Comparison of ENCODE assay signal across 8 cellular contexts in the genomic region with DNA sequence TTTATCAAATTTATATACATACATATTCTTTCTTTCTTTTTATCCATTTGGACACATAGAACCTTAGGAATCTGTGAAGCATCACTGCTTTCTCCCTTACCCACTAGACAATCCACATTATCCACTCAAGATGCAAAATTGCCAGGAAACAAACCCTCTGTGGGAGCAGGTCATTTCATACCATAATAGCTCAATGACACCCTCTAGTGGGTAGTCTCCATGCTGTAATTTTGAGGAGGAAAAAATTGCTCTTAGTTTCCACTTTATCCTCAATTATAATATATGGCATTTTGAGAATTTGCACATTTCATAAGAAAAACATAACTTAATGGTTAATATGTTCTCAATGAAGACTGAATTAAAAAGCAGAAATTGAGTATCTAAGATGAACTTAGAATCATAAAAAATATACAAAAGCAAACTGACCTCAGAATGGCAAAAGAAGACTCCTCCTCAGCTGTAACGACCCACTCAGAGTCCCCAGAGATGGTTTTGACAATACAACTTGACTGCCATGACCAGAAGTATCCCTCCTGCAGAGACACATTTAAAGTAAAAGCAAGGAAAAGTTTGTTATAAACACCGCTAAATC.
DNase-seq lines count a peak whose midpoint lies in the region; ATAC-seq and TF ChIP-seq lines count a peak whose summit lies in the region.

No MANE protein-coding gene starts in this region.

- H3K4me3 ChIP-seq in Peyer's patch = no peak overlapping the region

- no peaks in the 10 kb centered on the region for H3K27me3 ChIP-seq in Peyer's patch

- ATAC-seq in HG03354 (IDR thresholded peaks at IDR 0.05; ENCODE audit: poor library complexity, severe bottlenecking, unreplicated experiment) = peak; percentile 54

- H3K4me1 ChIP-seq in Peyer's patch = no peaks in the 10 kb centered on the region

- no peak overlapping the region for H3K27ac ChIP-seq in Peyer's patch

- H3K36me3 ChIP-seq in Peyer's patch = no peaks in the 10 kb centered on the region

- TF ChIP-seq CTCF in GM12874 (IDR thresholded peaks at IDR 0.05; ENCODE audit: insufficient read depth, low read depth, low read length) = peak; percentile 59
- peak in 4 of 6 experiments; percentile 37 to 59 (median 49) for TF ChIP-seq CTCF in Peyer's patch (IDR thresholded peaks at IDR 0.05)

- H3K9me3 ChIP-seq in Peyer's patch = no peaks in the 10 kb centered on the region

- no peak for TF ChIP-seq POLR2A in Peyer's patch (IDR thresholded peaks at IDR 0.05)

- DNase-seq in AG08395 (ENCODE audit: low spot score) (peak; percentile 50), Peyer's patch (no peak), fibroblast of gingiva (ENCODE audit: low read depth) (peak; percentile 18), renal cortical epithelial cell (ENCODE audit: low read depth) (peak; percentile 50), ureter (ENCODE audit: low spot score) (no peak)
- no peak for DNase-seq in activated CD4-positive, alpha-beta T cell treated with anti-CD3 and anti-CD28 coated beads, Interleukin-2, amount 50 U/mL, for 4 hours

Comparison
In these comparisons a context has a peak if more than half of its experiments do, and no peak if none do; other contexts are left out.
1. DNase-seq: peak in AG08395 (single experiment), fibroblast of gingiva (single experiment) and renal cortical epithelial cell (single experiment); none in Peyer's patch (0 of 3), ureter (single experiment) and activated CD4-positive, alpha-beta T cell treated with anti-CD3 and anti-CD28 coated beads, Interleukin-2, amount 50 U/mL, for 4 hours (0 of 2).